In genomic region chr6:154445417-154445816, GRCh38 we compare ENCODE assay signal across 20 cellular contexts.
DNase-seq lines count a peak whose midpoint lies in the region; ATAC-seq and TF ChIP-seq lines count a peak whose summit lies in the region.
"Had no signal": no experiment of that assay in that cellular context is flagged by ENCODE, and none has a peak within 500 bp of the region (broad histone marks: within the 10 kb centered on the region; RNA-seq: fewer than 3 reads in every experiment).

No MANE protein-coding gene starts in this region.

- TF ChIP-seq CTCF in Panc1 (IDR thresholded peaks at IDR 0.05) = no peak
- no peak for TF ChIP-seq CTCF in nephron (IDR thresholded peaks at IDR 0.05; ENCODE audit: unreplicated experiment in 3 of 3)

- BruUV-seq in Panc1 (replicated peaks; lab: Mats Ljungman, UMichigan) = no TSS peak

- DNase-seq in HAP-1 (ENCODE audit: low spot score in 2 of 2) (peak; percentile 46 to 82), Panc1 (ENCODE audit: low read depth, low spot score) (no peak), medulla oblongata (ENCODE audit: extremely low spot score) (peak; percentile 25), OCI-M1 (lab: John Stamatoyannopoulos, UW) (no peak), SJCRH30 (no peak)
- DNase-seq: CD8-positive, alpha-beta memory T cell; COR-L47; DMS 273 treated with DMSO at 0.1 percent for 48 hours; DMS53; DND-41; EL; GOT3; H7 had no signal

- H3K9me3 ChIP-seq in HAP-1 = no peaks in the 10 kb centered on the region
- H3K9me3 ChIP-seq in Panc1 (ENCODE audit: control insufficient read depth, insufficient read depth, low read depth, low read length) = no peaks in the 10 kb centered on the region
- H3K9me3 ChIP-seq in SJCRH30 (replicated peaks) = no peaks in the 10 kb centered on the region

- H3K4me3 Mint-ChIP-seq in nephron = no peak overlapping the region
- H3K4me3 Mint-ChIP-seq: B cell; CD8-positive, alpha-beta memory T cell; IgD-negative memory B cell had no signal

- H3K4me1 Mint-ChIP-seq in nephron = peaks cover 56% of the 10 kb centered on the region
- H3K4me1 Mint-ChIP-seq: B cell, IgD-negative memory B cell had no signal

- in situ Hi-C loops in HAP-1 (cut with MboI; ENCODE audit: low sequenced_read_pairs) = no loop called here
- in situ Hi-C loops in Panc1 (cut with HindIII; ENCODE audit: low pct_unique_long_range_greater_than_20kb, low sequenced_read_pairs) = no loop called here

- H3K4me3 ChIP-seq in HAP-1 = no peak overlapping the region
- no peak overlapping the region for H3K4me3 ChIP-seq in Panc1 (ENCODE audit: low read depth in 2 of 2, low read length in 2 of 2)
- H3K4me3 ChIP-seq in SJCRH30 = no peak overlapping the region
- H3K4me3 ChIP-seq: BLaER1 treated with 17β-estradiol and CSF1 and Interleukin-3, amounts not matched to agents 10 nM and 100 nM; GM12878 had no signal

- no peaks in the 10 kb centered on the region for H3K27me3 Mint-ChIP-seq in nephron (ENCODE audit: low read depth)
- H3K27me3 Mint-ChIP-seq: IgD-negative memory B cell had no signal

- no peaks in the 10 kb centered on the region for H3K9me3 Mint-ChIP-seq in nephron
- H3K9me3 Mint-ChIP-seq: CD8-positive, alpha-beta memory T cell had no signal

- peaks cover 61% of the 10 kb centered on the region for H3K36me3 Mint-ChIP-seq in nephron (ENCODE audit: low read depth)
- H3K36me3 Mint-ChIP-seq: CD8-positive, alpha-beta memory T cell; IgD-negative memory B cell had no signal

- no peak for ATAC-seq in Panc1
- ATAC-seq in HG03039 (IDR thresholded peaks at IDR 0.05; ENCODE audit: unreplicated experiment) = no peak
- ATAC-seq: GM12878, HepG2 had no signal

- peak overlapping the region; percentile 12; the same call in 1 of the 2 replicates for H3K27ac ChIP-seq in Panc1 (ENCODE audit: low read length)
- H3K27ac ChIP-seq in SJCRH30 = no peak overlapping the region
- H3K27ac ChIP-seq: BLaER1 treated with 17β-estradiol and CSF1 and Interleukin-3, amounts not matched to agents 10 nM and 100 nM had no signal

- peaks cover 37% of the 10 kb centered on the region for H3K4me1 ChIP-seq in HAP-1
- peaks cover 7% of the 10 kb centered on the region for H3K4me1 ChIP-seq in Panc1 (ENCODE audit: control insufficient read depth, insufficient read depth, low read length)
- peaks cover 26% of the 10 kb centered on the region for H3K4me1 ChIP-seq in SJCRH30

- no peaks in the 10 kb centered on the region for H3K27me3 ChIP-seq in HAP-1 (ENCODE audit: low read depth)
- no peaks in the 10 kb centered on the region for H3K27me3 ChIP-seq in Panc1 (ENCODE audit: control insufficient read depth, insufficient read depth, low read length)
- H3K27me3 ChIP-seq in SJCRH30 = no peaks in the 10 kb centered on the region
- H3K27me3 ChIP-seq: BLaER1 treated with 17β-estradiol and CSF1 and Interleukin-3, amounts not matched to agents 10 nM and 100 nM had no signal

- peak overlapping the region; percentile 95 to 96 (median 96) for H3K27ac Mint-ChIP-seq in nephron
- H3K27ac Mint-ChIP-seq: B cell, IgD-negative memory B cell had no signal

- CTCF ChIA-PET in Panc1 (lab: Charles Lee) = no interaction called here

- POLR2A ChIA-PET in Panc1 (lab: Charles Lee) = no interaction called here

- H3K36me3 ChIP-seq in HAP-1 (replicated peaks) (no peaks in the 10 kb centered on the region; the same call in 1 of the 2 replicates), Panc1 (ENCODE audit: control insufficient read depth, insufficient read depth, low read length) (no peaks in the 10 kb centered on the region), SJCRH30 (peaks cover 20% of the 10 kb centered on the region)

- intact Hi-C loops in Panc1 (cut with micrococcal nuclease; ENCODE audit: unreplicated experiment) = no loop called here

Comparison
In these comparisons a context has a peak if more than half of its experiments do, and no peak if none do; other contexts are left out.
1. DNase-seq: peak in HAP-1 (2 of 2) and medulla oblongata (single experiment); none in Panc1 (single experiment), OCI-M1 (single experiment) and SJCRH30 (0 of 2).